Comparison of ENCODE assay signal across 15 cellular contexts in genomic region chr5:675876-676698, GRCh38. TPM values are rescaled to one million over a fixed set of nuclear protein-coding genes. Genes with fewer than 3 reads are reported as not detected.
A peak's percentile ranks its signal among the peaks of the same experiment; 100 is the strongest.
DNase-seq lines count a peak whose midpoint lies in the region; ATAC-seq and TF ChIP-seq lines count a peak whose summit lies in the region.
"Had no signal": no experiment of that assay in that cellular context is flagged by ENCODE, and none has a peak within 500 bp of the region (broad histone marks: within the 10 kb centered on the region; RNA-seq: fewer than 3 reads in every experiment).

No MANE protein-coding gene starts in this region.

- peaks cover 8% of the 10 kb centered on the region for H3K27me3 ChIP-seq in upper lobe of right lung

- peaks cover 11% of the 10 kb centered on the region for H3K36me3 Mint-ChIP-seq in central memory CD8-positive, alpha-beta T cell (ENCODE audit: insufficient read depth)
- H3K36me3 Mint-ChIP-seq in nephron progenitor cell (ENCODE audit: low read depth) = no peaks in the 10 kb centered on the region
- H3K36me3 Mint-ChIP-seq: immature natural killer cell had no signal

- H3K27ac Mint-ChIP-seq in central memory CD8-positive, alpha-beta T cell (ENCODE audit: low read depth) = no peak overlapping the region
- peak overlapping the region; percentile 23 for H3K27ac Mint-ChIP-seq in nephron progenitor cell
- H3K27ac Mint-ChIP-seq: activated CD8-positive, alpha-beta T cell treated with anti-CD3 and anti-CD28 coated beads, Interleukin-2, amount 10 ng/mL, durations not matched to agents 7 days and 5 days; immature natural killer cell had no signal

- in situ Hi-C loops in GM13977 (cut with MboI; ENCODE audit: low pct_unique_long_range_greater_than_20kb, low sequenced_read_pairs, unreplicated experiment) = no loop called here

- H3K27ac ChIP-seq in upper lobe of right lung = no peak overlapping the region

- peak; percentile 6 for DNase-seq in activated naive CD4-positive, alpha-beta T cell treated with anti-CD3 and anti-CD28 coated beads, Interleukin-2, amount 50 U/mL, for 16 hours
- DNase-seq in activated naive CD4-positive, alpha-beta T cell (lab: John Stamatoyannopoulos, UW) = no peak
- peak; percentile 8 to 12 for DNase-seq in central memory CD8-positive, alpha-beta T cell (ENCODE audit: low spot score in 2 of 2)
- DNase-seq in nephron progenitor cell (no peak), upper lobe of right lung (peak; percentile 50), GM13977 (ENCODE audit: low spot score) (no peak), NCI-H2081 (lab: John Stamatoyannopoulos, UW) (no peak)
- DNase-seq: activated CD8-positive, alpha-beta T cell treated with anti-CD3 and anti-CD28 coated beads, Interleukin-2, amount 10 ng/mL, durations not matched to agents 7 days and 5 days; DMS79 treated with DMSO at 0.1 percent for 48 hours; immature natural killer cell; KG1; NCI-H1694 treated with DMSO at 0.1 percent for 48 hours; NCI-H526 treated with DMSO at 0.1 percent for 48 hours; small intestine had no signal

- H3K4me1 Mint-ChIP-seq in central memory CD8-positive, alpha-beta T cell = peaks cover 19% of the 10 kb centered on the region
- peaks cover 27% of the 10 kb centered on the region for H3K4me1 Mint-ChIP-seq in nephron progenitor cell

- H3K4me1 ChIP-seq in upper lobe of right lung = peaks cover 23% of the 10 kb centered on the region

- H3K9me3 ChIP-seq in upper lobe of right lung = no peaks in the 10 kb centered on the region

- H3K4me3 ChIP-seq in upper lobe of right lung = no peak overlapping the region

- no peaks in the 10 kb centered on the region for H3K36me3 ChIP-seq in upper lobe of right lung

- no peaks in the 10 kb centered on the region for H3K27me3 Mint-ChIP-seq in central memory CD8-positive, alpha-beta T cell
- peaks cover 9% of the 10 kb centered on the region for H3K27me3 Mint-ChIP-seq in nephron progenitor cell (ENCODE audit: low read depth, poor library complexity)

- H3K9me3 Mint-ChIP-seq in central memory CD8-positive, alpha-beta T cell = no peaks in the 10 kb centered on the region
- H3K9me3 Mint-ChIP-seq in nephron progenitor cell = no peaks in the 10 kb centered on the region
- H3K9me3 Mint-ChIP-seq: immature natural killer cell had no signal

- intact Hi-C loops in upper lobe of right lung (cut with DNase I) = no loop called here

- H3K4me3 Mint-ChIP-seq in central memory CD8-positive, alpha-beta T cell = no peak overlapping the region
- no peak overlapping the region for H3K4me3 Mint-ChIP-seq in nephron progenitor cell
- H3K4me3 Mint-ChIP-seq: activated CD8-positive, alpha-beta T cell treated with anti-CD3 and anti-CD28 coated beads, Interleukin-2, amount 10 ng/mL, durations not matched to agents 7 days and 5 days; immature natural killer cell had no signal

- no peak for TF ChIP-seq CTCF in nephron progenitor cell (IDR thresholded peaks at IDR 0.05)
- no peak for TF ChIP-seq CTCF in upper lobe of right lung (IDR thresholded peaks at IDR 0.05)
- no peak for TF ChIP-seq CTCF in GM13977 (IDR thresholded peaks at IDR 0.05; ENCODE audit: extremely low read depth, insufficient read depth, missing control alignments)

- ATAC-seq in central memory CD8-positive, alpha-beta T cell (replicated peaks; ENCODE audit: extremely low read depth, poor library complexity, severe bottlenecking) = no peak
- ATAC-seq in upper lobe of right lung (no peak), GM19023 (IDR thresholded peaks at IDR 0.05; ENCODE audit: unreplicated experiment) (no peak)
- ATAC-seq: activated CD8-positive, alpha-beta T cell treated with anti-CD3 and anti-CD28 coated beads, Interleukin-2, amount 10 ng/mL, durations not matched to agents 7 days and 5 days had no signal

RNA-seq across cellular contexts. Expression of gene TPPP, which starts 17.1 kb away (rescaled TPM):
- total RNA-seq in upper lobe of right lung = 16.1 TPM

Comparison
In these comparisons a context has a peak if more than half of its experiments do, and no peak if none do; other contexts are left out.
1. DNase-seq: peak in activated naive CD4-positive, alpha-beta T cell treated with anti-CD3 and anti-CD28 coated beads, Interleukin-2, amount 50 U/mL, for 16 hours (single experiment), central memory CD8-positive, alpha-beta T cell (2 of 2) and upper lobe of right lung (single experiment); none in activated naive CD4-positive, alpha-beta T cell (0 of 4), nephron progenitor cell (single experiment), GM13977 (single experiment) and NCI-H2081 (0 of 2).